Comparison of ENCODE assay signal across 10 cellular contexts in the genomic region with DNA sequence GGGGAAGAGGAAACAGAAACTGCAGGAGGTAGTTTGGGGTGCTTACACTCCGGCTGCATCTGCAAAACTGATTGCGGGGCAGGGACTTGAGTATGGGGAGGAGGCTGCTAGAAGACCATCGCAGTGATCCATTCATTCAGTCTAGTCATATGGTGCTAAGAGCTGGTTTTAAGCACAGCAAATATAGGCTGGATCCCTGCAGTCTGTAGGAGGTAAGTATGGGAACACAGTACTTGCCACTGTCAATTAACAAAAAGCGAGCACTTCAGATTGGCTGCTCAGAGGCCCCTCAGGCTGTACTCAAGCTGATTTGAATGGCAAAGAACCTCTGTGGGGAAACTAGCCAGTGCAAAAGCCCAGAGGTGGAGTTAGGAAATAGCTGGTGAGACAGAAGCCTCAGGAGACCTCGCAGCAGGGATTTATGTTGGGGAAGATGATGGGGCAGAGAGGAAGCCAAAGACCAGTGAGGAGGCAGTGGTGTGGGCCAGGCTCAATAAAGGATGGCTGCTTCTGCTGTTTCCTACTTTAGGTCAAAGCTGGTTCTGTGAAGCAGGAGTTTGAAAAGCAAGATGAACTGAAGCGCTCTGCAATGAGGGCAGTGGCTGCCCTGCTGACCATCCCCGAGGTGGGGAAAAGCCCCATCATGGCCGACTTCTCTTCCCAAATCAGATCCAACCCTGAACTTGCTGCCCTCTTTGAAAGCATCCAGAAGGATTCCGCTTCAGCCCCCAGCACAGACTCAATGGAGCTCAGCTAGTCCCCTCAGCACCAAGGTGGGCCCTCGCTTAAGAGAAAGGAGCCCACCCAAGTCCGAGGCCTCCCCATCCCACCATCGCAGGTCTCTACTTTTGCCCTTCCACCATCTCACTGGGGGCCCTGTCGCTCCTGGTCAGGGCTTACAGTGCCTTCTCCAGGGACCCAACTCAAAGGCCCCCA. TPM values are rescaled to one million over a fixed set of nuclear protein-coding genes. Genes with fewer than 3 reads are reported as not detected.
DNase-seq lines count a peak whose midpoint lies in the region; ATAC-seq, FAIRE-seq and TF ChIP-seq lines count a peak whose summit lies in the region.
"Had no signal": no experiment of that assay in that cellular context is flagged by ENCODE, and none has a peak within 500 bp of the region (broad histone marks: within the 10 kb centered on the region; RNA-seq: fewer than 3 reads in every experiment).

No MANE protein-coding gene starts in this region.

- no peak for TF ChIP-seq EP300 in A549 (IDR thresholded peaks at IDR 0.05)

- in situ Hi-C loops in GM13977 (cut with MboI; ENCODE audit: low pct_unique_long_range_greater_than_20kb, low sequenced_read_pairs, unreplicated experiment) = no loop called here

- ATAC-seq in A549 = no peak

- peaks cover 41% of the 10 kb centered on the region for H3K4me1 ChIP-seq in A549

- FAIRE-seq in A549 (lab: Jason Lieb, UNC) = no peak
- FAIRE-seq: bronchial epithelial cell had no signal

- no peak overlapping the region for H3K27ac ChIP-seq in A549

- H3K27me3 Mint-ChIP-seq in progenitor cell of endocrine pancreas = no peaks in the 10 kb centered on the region

- H3K4me2 ChIP-seq in A549 = no peak overlapping the region

- CTCF ChIA-PET in A549 (lab: Yijun Ruan, JAX) = interaction anchor here (1.3 to 5.5 kb wide), 5 partner anchors 8 to 58 kb away, joined by 3 to 47 read pairs (median 9); partner anchors contain the start of gene RPL32

- DNase-seq in A549 (ENCODE audit: low read depth in 1 of 2, low spot score in 1 of 2) = no peak
- DNase-seq in ELF-1 (ENCODE audit: low read depth, low spot score) = peak; percentile 84
- no peak for DNase-seq in erythroblast (lab: John Stamatoyannopoulos, UW)
- DNase-seq in GM13977 (ENCODE audit: low spot score) = no peak
- DNase-seq in progenitor cell of endocrine pancreas (ENCODE audit: low spot score, unreplicated experiment) = no peak
- DNase-seq in NCI-H146 (lab: John Stamatoyannopoulos, UW) = no peak
- DNase-seq in nucleus accumbens (lab: John Stamatoyannopoulos, UW) = no peak
- DNase-seq: NCI-H1694 had no signal

- TF ChIP-seq POLR2A in A549 (IDR thresholded peaks at IDR 0.05; ENCODE audit: low read length) (no peak), erythroblast (IDR thresholded peaks at IDR 0.05; ENCODE audit: low read length) (peak; percentile 46)

- H3K4me3 Mint-ChIP-seq in progenitor cell of endocrine pancreas (ENCODE audit: low read depth) = no peak overlapping the region

- H3K36me3 Mint-ChIP-seq in progenitor cell of endocrine pancreas (ENCODE audit: insufficient read depth) = peaks cover 20% of the 10 kb centered on the region

- POLR2A ChIA-PET in A549 (lab: Yijun Ruan, JAX) = interaction anchor here (0.6 to 2.4 kb wide), 4 partner anchors 8 to 465 kb away, joined by 4 to 20 read pairs (median 8); partner anchors contain the start of gene RPL32

- TF ChIP-seq RAD21 in A549 (conservative IDR thresholded peaks at IDR 0.05 in 1 of 2, IDR thresholded peaks at IDR 0.05 in 1 of 2) = no peak

- peaks cover 5% of the 10 kb centered on the region for H3K4me1 Mint-ChIP-seq in progenitor cell of endocrine pancreas (ENCODE audit: low read depth)

- H3K27ac Mint-ChIP-seq in progenitor cell of endocrine pancreas = no peak overlapping the region

- 83% methylated on average over 12 of the region's 13 CpGs for WGBS in A549 (ENCODE audit: missing lambda C conversion rate)

- H3K9me3 ChIP-seq in A549 = no peaks in the 10 kb centered on the region

- H3K9me3 Mint-ChIP-seq in progenitor cell of endocrine pancreas (ENCODE audit: low read depth) = no peaks in the 10 kb centered on the region

- H3K4me3 ChIP-seq in A549 = no peak overlapping the region

- TF ChIP-seq CTCF in A549 (IDR thresholded peaks at IDR 0.05) (no peak), GM13977 (IDR thresholded peaks at IDR 0.05; ENCODE audit: extremely low read depth, insufficient read depth, missing control alignments) (no peak), progenitor cell of endocrine pancreas (IDR thresholded peaks at IDR 0.05; ENCODE audit: unreplicated experiment) (no peak)

TF ChIP-seq in A549, 52 proteins besides CTCF, POLR2A, EP300 and RAD21 (continues in another document):
- no peak for TF ChIP-seq CEBPB (IDR thresholded peaks at IDR 0.05)
- TF ChIP-seq, protein P1, sequence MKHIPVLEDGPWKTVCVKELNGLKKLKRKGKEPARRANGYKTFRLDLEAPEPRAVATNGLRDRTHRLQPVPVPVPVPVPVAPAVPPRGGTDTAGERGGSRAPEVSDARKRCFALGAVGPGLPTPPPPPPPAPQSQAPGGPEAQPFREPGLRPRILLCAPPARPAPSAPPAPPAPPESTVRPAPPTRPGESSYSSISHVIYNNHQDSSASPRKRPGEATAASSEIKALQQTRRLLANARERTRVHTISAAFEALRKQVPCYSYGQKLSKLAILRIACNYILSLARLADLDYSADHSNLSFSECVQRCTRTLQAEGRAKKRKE (CRISPR knock-in tag; IDR thresholded peaks at IDR 0.05; ENCODE audit: low read depth) = no peak
- TF ChIP-seq ESRRA (IDR thresholded peaks at IDR 0.05; ENCODE audit: borderline replicate concordance, low read length) = no peak
- no peak for TF ChIP-seq RCOR1 (IDR thresholded peaks at IDR 0.05; ENCODE audit: low read depth, low read length)
- TF ChIP-seq SREBF2 (IDR thresholded peaks at IDR 0.05) = no peak
- TF ChIP-seq FOSB (CRISPR knock-in tag; IDR thresholded peaks at IDR 0.05) = peak; percentile 57; the same call in 1 of the 2 replicates
- no peak; the same call in none of the 2 replicates for TF ChIP-seq TFCP2L1 (CRISPR knock-in tag; IDR thresholded peaks at IDR 0.05)
- no peak for TF ChIP-seq RFX5 (IDR thresholded peaks at IDR 0.05)
- no peak for TF ChIP-seq EHF (CRISPR knock-in tag; IDR thresholded peaks at IDR 0.05)
- TF ChIP-seq MAFK (IDR thresholded peaks at IDR 0.05; ENCODE audit: partially characterized antibody) = no peak

TF ChIP-seq in PFSK-1, 5 proteins besides CTCF, POLR2A, EP300 and RAD21:
- TF ChIP-seq FOXP2 (optimal IDR thresholded peaks at IDR 0.05; ENCODE audit: borderline replicate concordance, extremely low read depth, extremely low read length, insufficient read depth) (no peak), POLR2AphosphoS5 (IDR thresholded peaks at IDR 0.05; ENCODE audit: low read depth, low read length) (peak; percentile 53)

RNA-seq across cellular contexts. Expression of gene RPL32, which starts 7.9 kb away (rescaled TPM):
- polyA plus RNA-seq in A549 (2011; rRNA removed) = 2,852 and 3,429 TPM in 2 replicates
- 2,068 and 2,204 TPM in 2 replicates for polyA plus RNA-seq in A549 (2012; cell fraction: cytosol; rRNA removed)
- polyA plus RNA-seq in A549 (2012; cell fraction: nucleus; rRNA removed) = 454 and 476 TPM in 2 replicates
- polyA plus RNA-seq in A549 (2017; fragmentation: RNase III; extraction: RNeasy Plus Mini Kit Qiagen cat#74134 plus additional on column Dnase treatment) = 2,144 to 2,316 TPM (median 2,167 TPM) in 3 replicates
- polyA minus RNA-seq in A549 (2011; rRNA and poly(A)+ RNA removed) = 916 and 1,159 TPM in 2 replicates
- polyA plus RNA-seq in PFSK-1 (2012; ENCODE audit: insufficient read length, low read depth) = 2,453 TPM
- total RNA-seq in progenitor cell of endocrine pancreas = 1,626 and 1,662 TPM in 2 replicates

RNA-seq across cellular contexts. Expression of gene CAND2, which starts 37.0 kb away (rescaled TPM):
- polyA plus RNA-seq in A549 (2011; rRNA removed) (0.72 and 0.91 TPM in 2 replicates), A549 (2017; fragmentation: RNase III; extraction: RNeasy Plus Mini Kit Qiagen cat#74134 plus additional on column Dnase treatment) (0.67 to 1.0 TPM (median 0.84 TPM) in 3 replicates)
- polyA plus RNA-seq in A549 (2012; cell fraction: cytosol; rRNA removed) = 0.79 and 1.1 TPM in 2 replicates
- polyA plus RNA-seq in A549 (2012; cell fraction: nucleus; rRNA removed) = 2.3 and 3.1 TPM in 2 replicates
- 1.4 and 4.9 TPM in 2 replicates for polyA minus RNA-seq in A549 (2011; rRNA and poly(A)+ RNA removed)
- polyA plus RNA-seq in PFSK-1 (2012; ENCODE audit: insufficient read length, low read depth) = 0.28 TPM
- total RNA-seq in progenitor cell of endocrine pancreas = 7.9 and 11.0 TPM in 2 replicates
